1 cellular context compared by ENCODE assay signal in genomic region chr1:25174730-25175612, GRCh38.
TF ChIP-seq lines count a peak whose summit lies in the region.

No MANE protein-coding gene starts in this region.

TF ChIP-seq in HepG2, 621 proteins besides CTCF, POLR2A, EP300 and RAD21 (continued from another document and continues in another):
- TF ChIP-seq ZSCAN5A (CRISPR knock-in tag; IDR thresholded peaks at IDR 0.05; ENCODE audit: borderline replicate concordance) = 0 out of 2 replicates have a peak, but pooled peaks have one; percentile 16
- peak; percentile 34; the same call in 1 of the 2 replicates for TF ChIP-seq ZBTB7A (CRISPR knock-in tag; IDR thresholded peaks at IDR 0.05)
- TF ChIP-seq FOXA1 (IDR thresholded peaks at IDR 0.05) = no peak
- no peak for TF ChIP-seq FOXA1 (CRISPR knock-in tag; IDR thresholded peaks at IDR 0.05)
- TF ChIP-seq ZBTB38 (CRISPR knock-in tag; IDR thresholded peaks at IDR 0.05) = peak; percentile 17
- peak; percentile 33 for TF ChIP-seq ASH2L (IDR thresholded peaks at IDR 0.05; ENCODE audit: insufficient read length, low read depth, low read length)
- TF ChIP-seq AKAP8 (CRISPR knock-in tag; IDR thresholded peaks at IDR 0.05) = peak; percentile 54; the same call in 1 of the 2 replicates
- TF ChIP-seq KDM1A (CRISPR knock-in tag; IDR thresholded peaks at IDR 0.05) = peak; percentile 70
- TF ChIP-seq ZNF891 (CRISPR knock-in tag; IDR thresholded peaks at IDR 0.05) = peak; percentile 20; the same call in 1 of the 2 replicates
- peak; percentile 57 for TF ChIP-seq ELF3 (CRISPR knock-in tag; IDR thresholded peaks at IDR 0.05)
- no peak; the same call in 1 of the 2 replicates for TF ChIP-seq KDM3A (CRISPR knock-in tag; IDR thresholded peaks at IDR 0.05; ENCODE audit: low read depth)
- TF ChIP-seq MED1 (CRISPR knock-in tag; IDR thresholded peaks at IDR 0.05) = 0 out of 2 replicates have a peak, but pooled peaks have one; percentile 4
- TF ChIP-seq YEATS2 (CRISPR knock-in tag; IDR thresholded peaks at IDR 0.05; ENCODE audit: borderline replicate concordance) = no peak
- peak; percentile 62; the same call in 1 of the 2 replicates for TF ChIP-seq ZMAT3 (CRISPR knock-in tag; conservative IDR thresholded peaks at IDR 0.05)
- peak; percentile 54; the same call in 1 of the 2 replicates for TF ChIP-seq HMG20A (CRISPR knock-in tag; IDR thresholded peaks at IDR 0.05; ENCODE audit: borderline replicate concordance)
- TF ChIP-seq ZBTB33 (CRISPR knock-in tag; IDR thresholded peaks at IDR 0.05) = peak; percentile 71; the same call in 1 of the 2 replicates
- TF ChIP-seq ZNF510 (CRISPR knock-in tag; IDR thresholded peaks at IDR 0.05; ENCODE audit: low read depth) = 0 out of 2 replicates have a peak, but pooled peaks have one; percentile 75
- TF ChIP-seq ZNF687 (CRISPR knock-in tag; IDR thresholded peaks at IDR 0.05) = peak; percentile 89
- no peak for TF ChIP-seq ZNF432 (CRISPR knock-in tag; IDR thresholded peaks at IDR 0.05; ENCODE audit: borderline replicate concordance)
- peak; percentile 39 to 60; a peak in 1 of 4 replicates for TF ChIP-seq HMGXB4 (CRISPR knock-in tag; IDR thresholded peaks at IDR 0.05; ENCODE audit: borderline replicate concordance in 1 of 2, low read depth in 1 of 2)
- 0 out of 2 replicates have a peak, but pooled peaks have one; percentile 40 for TF ChIP-seq KDM4B (CRISPR knock-in tag; IDR thresholded peaks at IDR 0.05)
- TF ChIP-seq FOXK1 (CRISPR knock-in tag; IDR thresholded peaks at IDR 0.05; ENCODE audit: borderline replicate concordance, low read depth) = 0 out of 2 replicates have a peak, but pooled peaks have one; percentile 27
- TF ChIP-seq CBX5 (CRISPR knock-in tag; IDR thresholded peaks at IDR 0.05; ENCODE audit: borderline replicate concordance) = peak; percentile 13; the same call in 1 of the 2 replicates
- TF ChIP-seq PHF21A (CRISPR knock-in tag; IDR thresholded peaks at IDR 0.05) = peak; percentile 69
- 0 out of 2 replicates have a peak, but pooled peaks have one; percentile 10 for TF ChIP-seq ZNF878 (CRISPR knock-in tag; IDR thresholded peaks at IDR 0.05)
- 0 out of 2 replicates have a peak, but pooled peaks have one; percentile 31 for TF ChIP-seq GATAD1 (CRISPR knock-in tag; IDR thresholded peaks at IDR 0.05)
- TF ChIP-seq SOX6 (IDR thresholded peaks at IDR 0.05) = no peak
- peak; percentile 59; the same call in 1 of the 2 replicates for TF ChIP-seq SOX6 (CRISPR knock-in tag; IDR thresholded peaks at IDR 0.05)
- TF ChIP-seq ZNF574 (CRISPR knock-in tag; IDR thresholded peaks at IDR 0.05) = peak; percentile 19; the same call in 1 of the 2 replicates
- TF ChIP-seq CSRNP1 (CRISPR knock-in tag; IDR thresholded peaks at IDR 0.05) = peak; percentile 63; the same call in 1 of the 2 replicates
- TF ChIP-seq THAP7 (CRISPR knock-in tag; IDR thresholded peaks at IDR 0.05) = 0 out of 2 replicates have a peak, but pooled peaks have one; percentile 57
- 0 out of 2 replicates have a peak, but pooled peaks have one; percentile 21 for TF ChIP-seq ARID4A (CRISPR knock-in tag; IDR thresholded peaks at IDR 0.05; ENCODE audit: borderline replicate concordance)
